Comparison of ENCODE assay signal across 1 cellular context in genomic region chr19:50835785-50836542, GRCh38.
A peak's percentile ranks its signal among the peaks of the same experiment; 100 is the strongest.
TF ChIP-seq lines count a peak whose summit lies in the region.

No MANE protein-coding gene starts in this region.

TF ChIP-seq in HepG2, 621 proteins besides CTCF, POLR2A, EP300 and RAD21 (continued from another document and continues in another):
- TF ChIP-seq ZHX2 (IDR thresholded peaks at IDR 0.05; ENCODE audit: low read depth) (0 out of 2 replicates have a peak, but pooled peaks have one; percentile 36), ZHX2 (CRISPR knock-in tag; IDR thresholded peaks at IDR 0.05; ENCODE audit: borderline replicate concordance) (no peak), ZNF746 (CRISPR knock-in tag; IDR thresholded peaks at IDR 0.05) (no peak), ZSCAN5A (CRISPR knock-in tag; IDR thresholded peaks at IDR 0.05; ENCODE audit: borderline replicate concordance) (no peak), HNRNPUL1 (IDR thresholded peaks at IDR 0.05; ENCODE audit: low read depth, low read length) (no peak), ZNF703 (CRISPR knock-in tag; IDR thresholded peaks at IDR 0.05; ENCODE audit: borderline replicate concordance) (no peak), ZNF337 (CRISPR knock-in tag; IDR thresholded peaks at IDR 0.05; ENCODE audit: borderline replicate concordance, low read depth) (no peak), TCF7 (IDR thresholded peaks at IDR 0.05; ENCODE audit: low read depth) (no peak), GRHL1 (CRISPR knock-in tag; conservative IDR thresholded peaks at IDR 0.05) (no peak), PHF8 (CRISPR knock-in tag; IDR thresholded peaks at IDR 0.05) (peak; percentile 53), FOXA3 (CRISPR knock-in tag; IDR thresholded peaks at IDR 0.05) (no peak), KLF6 (CRISPR knock-in tag; IDR thresholded peaks at IDR 0.05) (no peak), TCF7L2 (IDR thresholded peaks at IDR 0.05; ENCODE audit: low read depth, low read length) (no peak), KLF11 (CRISPR knock-in tag; IDR thresholded peaks at IDR 0.05) (no peak), ZNF512B (CRISPR knock-in tag; IDR thresholded peaks at IDR 0.05; ENCODE audit: borderline replicate concordance) (peak; percentile 64; the same call in 1 of the 2 replicates), KIAA2018 (CRISPR knock-in tag; IDR thresholded peaks at IDR 0.05; ENCODE audit: borderline replicate concordance) (no peak), ZNF34 (CRISPR knock-in tag; IDR thresholded peaks at IDR 0.05; ENCODE audit: borderline replicate concordance) (no peak), DZIP1 (CRISPR knock-in tag; IDR thresholded peaks at IDR 0.05) (0 out of 2 replicates have a peak, but pooled peaks have one; percentile 37), TRIM24 (CRISPR knock-in tag; IDR thresholded peaks at IDR 0.05) (no peak), ZNF839 (CRISPR knock-in tag; IDR thresholded peaks at IDR 0.05; ENCODE audit: borderline replicate concordance) (no peak), SP140L (CRISPR knock-in tag; IDR thresholded peaks at IDR 0.05; ENCODE audit: borderline replicate concordance) (no peak), RELA (CRISPR knock-in tag; IDR thresholded peaks at IDR 0.05) (no peak), NR2F6 (IDR thresholded peaks at IDR 0.05) (no peak), NR2F6 (CRISPR knock-in tag; IDR thresholded peaks at IDR 0.05) (no peak)
